9 cellular contexts compared by ENCODE assay signal in genomic region chr6:81075974-81076373, GRCh38.
DNase-seq lines count a peak whose midpoint lies in the region; ATAC-seq, FAIRE-seq and TF ChIP-seq lines count a peak whose summit lies in the region.
"Had no signal": no experiment of that assay in that cellular context is flagged by ENCODE, and none has a peak within 500 bp of the region (broad histone marks: within the 10 kb centered on the region; RNA-seq: fewer than 3 reads in every experiment).

No MANE protein-coding gene starts in this region.

- no peak for DNase-seq in right atrium auricular region (ENCODE audit: low spot score)
- DNase-seq in Right ventricle myocardium superior, result no peak
- DNase-seq in PC-3, result peak; percentile 9
- peak; percentile 30 for DNase-seq in globus pallidus (ENCODE audit: low spot score)
- peak; percentile 2 for DNase-seq in urothelium cell line (ENCODE audit: low spot score)
- DNase-seq in omental fat pad (ENCODE audit: low spot score), result no peak
- DNase-seq in mucosa of descending colon, result no peak
- no peak for DNase-seq in naive thymus-derived CD8-positive, alpha-beta T cell

- ATAC-seq in Right ventricle myocardium superior (ENCODE audit: poor library complexity), result no peak
- no peak for ATAC-seq in PC-3
- no peak for ATAC-seq in omental fat pad (ENCODE audit: low FRiP score)
- no peak for ATAC-seq in mucosa of descending colon
- ATAC-seq in naive thymus-derived CD8-positive, alpha-beta T cell, result no peak

- H4K20me1 ChIP-seq in PC-3 (ENCODE audit: low read length), result no peaks in the 10 kb centered on the region

- H3K9me3 ChIP-seq in right atrium auricular region, result no peaks in the 10 kb centered on the region
- H3K9me3 ChIP-seq in PC-3 (ENCODE audit: low read length), result no peaks in the 10 kb centered on the region
- no peaks in the 10 kb centered on the region for H3K9me3 ChIP-seq in mucosa of descending colon

- no peaks in the 10 kb centered on the region for H3K36me3 ChIP-seq in right atrium auricular region
- no peaks in the 10 kb centered on the region for H3K36me3 ChIP-seq in PC-3 (ENCODE audit: low read depth, low read length)
- no peaks in the 10 kb centered on the region for H3K36me3 ChIP-seq in mucosa of descending colon (ENCODE audit: low read depth)

- peak; percentile 23 to 48 for TF ChIP-seq CTCF in right atrium auricular region (IDR thresholded peaks at IDR 0.05)
- peak; percentile 47 for TF ChIP-seq CTCF in PC-3 (conservative IDR thresholded peaks at IDR 0.05; ENCODE audit: low read depth, low read length)
- no peak for TF ChIP-seq CTCF in omental fat pad (IDR thresholded peaks at IDR 0.05)
- TF ChIP-seq CTCF in mucosa of descending colon (IDR thresholded peaks at IDR 0.05), result no peak

- no peaks in the 10 kb centered on the region for H3K4me1 ChIP-seq in right atrium auricular region
- no peaks in the 10 kb centered on the region for H3K4me1 ChIP-seq in PC-3 (ENCODE audit: insufficient read depth, low read length)
- no peaks in the 10 kb centered on the region for H3K4me1 ChIP-seq in mucosa of descending colon (ENCODE audit: low read depth)

- no peak overlapping the region for H3K27ac Mint-ChIP-seq in naive thymus-derived CD8-positive, alpha-beta T cell
- H3K27ac Mint-ChIP-seq: activated naive CD8-positive, alpha-beta T cell had no signal

- intact Hi-C loops in Right ventricle myocardium superior (cut with DNase I) (no loop called here), PC-3 (cut with micrococcal nuclease) (no loop called here), mucosa of descending colon (cut with DNase I, micrococcal nuclease) (no loop called here)

- no peaks in the 10 kb centered on the region for H3K79me2 ChIP-seq in PC-3 (ENCODE audit: low read length)

- CTCF ChIA-PET in PC-3 (lab: Charles Lee), result no interaction called here

- no peak overlapping the region for H3K4me2 ChIP-seq in PC-3 (ENCODE audit: low read length)

- no TSS peak for BruUV-seq in PC-3 (replicated peaks; lab: Mats Ljungman, UMichigan)

- peaks cover 0 to 9% (median 2%) of the 10 kb centered on the region in 9 donors for H3K9me3 Mint-ChIP-seq in naive thymus-derived CD8-positive, alpha-beta T cell

- no peak overlapping the region for H3K4me3 ChIP-seq in right atrium auricular region
- no peak overlapping the region for H3K4me3 ChIP-seq in PC-3 (ENCODE audit: low read length)
- H3K4me3 ChIP-seq in mucosa of descending colon, result no peak overlapping the region

- no peaks in the 10 kb centered on the region for H3K9me2 ChIP-seq in PC-3 (replicated peaks; ENCODE audit: low read length)

- H3K27ac ChIP-seq in right atrium auricular region (no peak overlapping the region), PC-3 (ENCODE audit: low read length) (no peak overlapping the region)

- H3K27me3 ChIP-seq in right atrium auricular region, result no peaks in the 10 kb centered on the region
- no peaks in the 10 kb centered on the region for H3K27me3 ChIP-seq in PC-3 (ENCODE audit: low read length)

- no peaks in the 10 kb centered on the region for H3K36me3 Mint-ChIP-seq in naive thymus-derived CD8-positive, alpha-beta T cell
- H3K36me3 Mint-ChIP-seq: activated naive CD8-positive, alpha-beta T cell had no signal

- H3F3A ChIP-seq in PC-3 (ENCODE audit: low read length, unreplicated experiment), result no peaks in the 10 kb centered on the region

- H3K9ac ChIP-seq in PC-3 (ENCODE audit: low read length), result no peak overlapping the region

- H2AFZ ChIP-seq in PC-3 (ENCODE audit: low read length), result no peak overlapping the region

- no peak overlapping the region for H3K4me3 Mint-ChIP-seq in naive thymus-derived CD8-positive, alpha-beta T cell
- H3K4me3 Mint-ChIP-seq: activated naive CD8-positive, alpha-beta T cell had no signal

- FAIRE-seq in urothelium cell line (lab: Jason Lieb, UNC), result no peak

- no peaks in the 10 kb centered on the region for H3K27me3 Mint-ChIP-seq in naive thymus-derived CD8-positive, alpha-beta T cell
- H3K27me3 Mint-ChIP-seq: activated naive CD8-positive, alpha-beta T cell had no signal

- POLR2A ChIA-PET in PC-3 (lab: Charles Lee; ENCODE audit: unreplicated experiment), result interaction anchor here (0.6 kb wide), 1 partner anchor 326 kb away, joined by 4 read pairs; no protein-coding TSS in a partner anchor
- POLR2A ChIA-PET in naive thymus-derived CD8-positive, alpha-beta T cell (lab: Charles Lee), result no interaction called here

- H3K4me1 Mint-ChIP-seq in naive thymus-derived CD8-positive, alpha-beta T cell, result no peaks in the 10 kb centered on the region

Comparison
In these comparisons a context has a peak if more than half of its experiments do, and no peak if none do; other contexts are left out.
1. DNase-seq: peak in PC-3 (single experiment), globus pallidus (single experiment) and urothelium cell line (single experiment); none in right atrium auricular region (single experiment), Right ventricle myocardium superior (single experiment), omental fat pad (single experiment), mucosa of descending colon (0 of 3) and naive thymus-derived CD8-positive, alpha-beta T cell (0 of 10).
2. CTCF ChIP-seq: peak in right atrium auricular region (2 of 2) and PC-3 (single experiment); none in omental fat pad (0 of 3) and mucosa of descending colon (single experiment).